Comparison of ENCODE assay signal across 1 cellular context in genomic region chr21:29586696-29587095, GRCh38.
TF ChIP-seq lines count a peak whose summit lies in the region.

No MANE protein-coding gene starts in this region.

TF ChIP-seq in SK-N-SH treated with all-trans-retinoic acid at 6 μM for 48 hours, 23 proteins besides CTCF, POLR2A, EP300 and RAD21 (continued from another document):
- TF ChIP-seq, protein P1, sequence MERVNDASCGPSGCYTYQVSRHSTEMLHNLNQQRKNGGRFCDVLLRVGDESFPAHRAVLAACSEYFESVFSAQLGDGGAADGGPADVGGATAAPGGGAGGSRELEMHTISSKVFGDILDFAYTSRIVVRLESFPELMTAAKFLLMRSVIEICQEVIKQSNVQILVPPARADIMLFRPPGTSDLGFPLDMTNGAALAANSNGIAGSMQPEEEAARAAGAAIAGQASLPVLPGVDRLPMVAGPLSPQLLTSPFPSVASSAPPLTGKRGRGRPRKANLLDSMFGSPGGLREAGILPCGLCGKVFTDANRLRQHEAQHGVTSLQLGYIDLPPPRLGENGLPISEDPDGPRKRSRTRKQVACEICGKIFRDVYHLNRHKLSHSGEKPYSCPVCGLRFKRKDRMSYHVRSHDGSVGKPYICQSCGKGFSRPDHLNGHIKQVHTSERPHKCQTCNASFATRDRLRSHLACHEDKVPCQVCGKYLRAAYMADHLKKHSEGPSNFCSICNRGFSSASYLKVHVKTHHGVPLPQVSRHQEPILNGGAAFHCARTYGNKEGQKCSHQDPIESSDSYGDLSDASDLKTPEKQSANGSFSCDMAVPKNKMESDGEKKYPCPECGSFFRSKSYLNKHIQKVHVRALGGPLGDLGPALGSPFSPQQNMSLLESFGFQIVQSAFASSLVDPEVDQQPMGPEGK (CRISPR knock-in tag; IDR thresholded peaks at IDR 0.05; ENCODE audit: borderline replicate concordance) = no peak
- no peak for TF ChIP-seq RARB (CRISPR knock-in tag; IDR thresholded peaks at IDR 0.05)
- no peak for TF ChIP-seq POU6F1 (CRISPR knock-in tag; IDR thresholded peaks at IDR 0.05; ENCODE audit: borderline replicate concordance, low read depth)
- TF ChIP-seq CSRNP3 (CRISPR knock-in tag; IDR thresholded peaks at IDR 0.05) = no peak
- TF ChIP-seq PPARA (CRISPR knock-in tag; IDR thresholded peaks at IDR 0.05; ENCODE audit: borderline replicate concordance) = no peak
